ENCODE assay signal across 15 cellular contexts in the genomic region with DNA sequence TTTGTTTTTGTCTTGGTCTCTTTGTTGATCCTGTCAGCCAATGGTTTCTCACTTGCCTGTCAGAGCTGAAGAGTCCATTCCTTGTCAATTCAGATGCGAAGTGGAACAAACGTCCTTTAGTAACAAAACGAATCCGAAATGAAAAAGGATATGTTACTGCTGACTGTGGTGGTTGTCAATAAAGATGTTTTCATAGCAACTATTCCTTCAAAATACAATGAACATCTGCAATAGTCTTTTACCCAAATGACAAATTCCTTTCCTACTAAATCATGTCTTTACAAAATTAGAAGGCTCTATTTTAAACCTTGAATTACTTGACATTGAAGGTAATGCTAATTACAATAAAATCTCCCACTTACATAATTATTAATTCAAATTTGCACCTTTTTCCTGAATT.
DNase-seq lines count a peak whose midpoint lies in the region; ATAC-seq and TF ChIP-seq lines count a peak whose summit lies in the region.
"Had no signal": no experiment of that assay in that cellular context is flagged by ENCODE, and none has a peak within 500 bp of the region (broad histone marks: within the 10 kb centered on the region; RNA-seq: fewer than 3 reads in every experiment).

No MANE protein-coding gene starts in this region.

- H3K27ac ChIP-seq in heart right ventricle: peak overlapping the region; percentile 41 to 94 (median 81)
- H3K27ac ChIP-seq in right atrium auricular region: peak overlapping the region; percentile 40 to 51
- peak overlapping the region; percentile 36 for H3K27ac ChIP-seq in parathyroid adenoma
- peak overlapping the region; percentile 45 for H3K27ac ChIP-seq in subcutaneous abdominal adipose tissue (ENCODE audit: low read depth, low read length)
- H3K27ac ChIP-seq: BLaER1 had no signal

- DNase-seq in heart right ventricle: no peak
- DNase-seq in Right ventricle myocardium inferior (ENCODE audit: missing footprints): no peak
- no peak for DNase-seq in right atrium auricular region (ENCODE audit: low spot score)
- DNase-seq in foreskin fibroblast: no peak
- DNase-seq: 8988T; AML-193; Caco-2; CD8-positive, alpha-beta memory T cell; DND-41; GDM1 had no signal

- 32 to 33% methylated on average over 4 of the region's 4 CpGs for WGBS in heart right ventricle, 2 donors

- H2AFZ ChIP-seq in parathyroid adenoma: no peak overlapping the region

- no peaks in the 10 kb centered on the region for H3K79me2 ChIP-seq in parathyroid adenoma

- H3K36me3 ChIP-seq in heart right ventricle (peaks cover 0 to 11% (median 0%) of the 10 kb centered on the region in 9 donors), right atrium auricular region (no peaks in the 10 kb centered on the region), parathyroid adenoma (ENCODE audit: control insufficient read depth, insufficient read depth, low read length) (no peaks in the 10 kb centered on the region), subcutaneous abdominal adipose tissue (ENCODE audit: control insufficient read depth in 5 of 5, insufficient read depth in 5 of 5, low read length in 5 of 5) (no peaks in the 10 kb centered on the region)
- H3K36me3 ChIP-seq: BLaER1, HAP-1 had no signal

- ATAC-seq in heart right ventricle: peak in 5 of 8 donors; percentile 25 to 67 (median 58)
- ATAC-seq in Right ventricle myocardium inferior: no peak
- ATAC-seq in GM21723 (IDR thresholded peaks at IDR 0.05; ENCODE audit: unreplicated experiment): no peak

- TF ChIP-seq CTCF in heart right ventricle (IDR thresholded peaks at IDR 0.05): no peak
- no peak for TF ChIP-seq CTCF in right atrium auricular region (IDR thresholded peaks at IDR 0.05)
- no peak for TF ChIP-seq CTCF in parathyroid adenoma (IDR thresholded peaks at IDR 0.05)
- no peak for TF ChIP-seq CTCF in foreskin fibroblast (IDR thresholded peaks at IDR 0.05; ENCODE audit: low read depth, low read length)

- H3K4me2 ChIP-seq in parathyroid adenoma (ENCODE audit: low read length): no peak overlapping the region
- H3K4me2 ChIP-seq: BLaER1 had no signal

- H3K27me3 ChIP-seq in heart right ventricle (no peaks in the 10 kb centered on the region), right atrium auricular region (no peaks in the 10 kb centered on the region), parathyroid adenoma (ENCODE audit: control insufficient read depth, insufficient read depth, low read length) (no peaks in the 10 kb centered on the region), subcutaneous abdominal adipose tissue (ENCODE audit: control insufficient read depth in 5 of 5, insufficient read depth in 4 of 5, low read length in 5 of 5) (no peaks in the 10 kb centered on the region)
- H3K27me3 ChIP-seq: BLaER1 had no signal

- no peak overlapping the region for H3K9ac ChIP-seq in parathyroid adenoma
- peak overlapping the region in 1 of 5 donors; percentile 51 for H3K9ac ChIP-seq in subcutaneous abdominal adipose tissue (ENCODE audit: low read length in 5 of 5)
- H3K9ac ChIP-seq: BLaER1 had no signal

- intact Hi-C loops in heart right ventricle (cut with DNase I): loop anchor here in 3 of 10 donors (5.0 to 10.0 kb wide), 2 partner anchors 135 to 138 kb away; a partner anchor contains a TSS
- intact Hi-C loops in Right ventricle myocardium inferior (cut with DNase I): no loop called here

- H3K4me3 ChIP-seq in heart right ventricle (peak overlapping the region in 5 of 10 donors; percentile 4 to 34 (median 18)), right atrium auricular region (no peak overlapping the region), parathyroid adenoma (ENCODE audit: low read depth, low read length) (no peak overlapping the region), subcutaneous abdominal adipose tissue (ENCODE audit: low read depth in 1 of 5, low read length in 5 of 5) (no peak overlapping the region), foreskin fibroblast (ENCODE audit: low read depth in 1 of 2, low read length in 2 of 2) (no peak overlapping the region)
- H3K4me3 ChIP-seq: BLaER1, HAP-1 had no signal

- H3K9me3 ChIP-seq in heart right ventricle (peaks cover 0 to 8% (median 0%) of the 10 kb centered on the region in 11 donors), right atrium auricular region (peaks cover 0 to 4% of the 10 kb centered on the region in 2 donors), parathyroid adenoma (ENCODE audit: control insufficient read depth, low read length) (no peaks in the 10 kb centered on the region), subcutaneous abdominal adipose tissue (ENCODE audit: control insufficient read depth in 5 of 5, low read length in 5 of 5) (no peaks in the 10 kb centered on the region)
- H3K9me3 ChIP-seq: BLaER1, Caco-2, HAP-1 had no signal

- H3K4me1 ChIP-seq in heart right ventricle (peaks cover 0 to 80% (median 38%) of the 10 kb centered on the region in 9 donors), right atrium auricular region (peaks cover 0 to 13% of the 10 kb centered on the region in 2 donors), parathyroid adenoma (no peaks in the 10 kb centered on the region), subcutaneous abdominal adipose tissue (ENCODE audit: control insufficient read depth in 5 of 5, insufficient read depth in 5 of 5, low read length in 5 of 5) (peaks cover 0 to 25% (median 6%) of the 10 kb centered on the region in 5 donors)
- H3K4me1 ChIP-seq: BLaER1, Caco-2 had no signal

Comparison
In these comparisons a context has a peak if more than half of its experiments do, and no peak if none do; other contexts are left out.
1. ATAC-seq: peak in heart right ventricle (5 of 8); none in Right ventricle myocardium inferior (single experiment) and GM21723 (single experiment).
2. Peak in every context shown above with its lines, with median percentiles within 50 percentile points of each other: H3K27ac ChIP-seq.